ENCODE assay signal across 18 cellular contexts in the genomic region with DNA sequence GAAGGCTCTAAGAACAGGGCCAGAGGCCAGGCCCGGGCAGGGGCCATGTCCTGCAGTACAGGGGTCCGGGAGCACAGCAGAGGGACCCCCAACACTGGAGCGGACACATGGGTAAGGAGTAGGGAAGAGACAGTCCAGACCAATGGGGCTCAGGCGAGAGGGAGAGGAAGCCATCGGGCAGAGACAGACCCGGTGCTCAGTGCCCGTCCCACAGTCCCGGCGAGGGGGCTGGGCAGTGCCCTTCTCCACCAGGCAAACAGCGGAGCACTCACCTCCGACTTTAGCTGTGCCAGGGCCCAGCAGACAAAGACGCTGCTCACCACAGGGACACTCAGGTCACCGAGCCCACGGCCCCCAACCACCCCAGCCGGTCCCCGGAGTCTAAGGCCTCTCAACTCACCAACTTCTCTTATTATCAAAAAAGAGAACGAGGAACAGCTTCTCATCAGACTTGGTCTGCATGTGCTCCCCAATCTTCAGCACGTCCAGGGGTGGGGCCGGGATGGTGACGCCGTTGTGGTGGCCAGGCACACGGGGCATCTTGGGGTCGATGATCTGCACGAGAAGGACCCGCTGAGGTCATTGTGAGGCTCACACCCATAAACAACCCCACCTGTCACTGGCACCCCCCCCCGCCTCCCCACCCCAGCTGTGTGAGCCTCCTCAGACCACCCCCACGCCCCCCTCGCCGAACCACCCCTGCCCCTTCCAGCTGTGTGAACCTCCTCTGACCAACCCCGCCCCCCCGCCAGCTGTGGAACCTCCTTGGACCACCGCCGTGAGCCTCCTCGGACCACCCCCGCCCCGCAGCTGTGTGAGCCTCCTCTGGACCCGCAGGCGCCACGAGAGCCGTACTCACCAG.
"Had no signal": no experiment of that assay in that cellular context is flagged by ENCODE, and none has a peak within 500 bp of the region (broad histone marks: within the 10 kb centered on the region; RNA-seq: fewer than 3 reads in every experiment).

No MANE protein-coding gene starts in this region.

- H3K4me3 Mint-ChIP-seq: nephron progenitor cell; stimulated activated naive CD8-positive, alpha-beta T cell treated with anti-CD3 and anti-CD28 coated beads, Interleukin-15, Interleukin-2, amounts not matched to agents 100 ng/mL and 50 ng/mL, for 24 hours had no signal

- H3K27ac ChIP-seq: colonic mucosa, esophagus squamous epithelium, hepatocyte, neutrophil, testis, tibial nerve had no signal

- DNase-seq: cerebellar nuclear complex; colonic mucosa; dermis blood vessel endothelial cell; esophagus squamous epithelium; foreskin fibroblast; head of caudate nucleus; kidney glomerular epithelial cell; mammary epithelial cell; naive thymus-derived CD4-positive, alpha-beta T cell; nephron progenitor cell; small intestine; stimulated activated CD4-positive, alpha-beta T cell treated with anti-CD3 and anti-CD28 coated beads, Interleukin-12 subunit alpha, Interleukin-12 subunit beta, amount 100 ng/mL, for 4 hours; testis had no signal

- H3K27me3 ChIP-seq: colonic mucosa, esophagus squamous epithelium, hepatocyte, testis, tibial nerve had no signal

- H3K4me3 ChIP-seq: colonic mucosa, esophagus squamous epithelium, hepatocyte, testis, tibial nerve had no signal

- H3K27me3 Mint-ChIP-seq: naive thymus-derived CD4-positive, alpha-beta T cell; stimulated activated naive CD8-positive, alpha-beta T cell treated with anti-CD3 and anti-CD28 coated beads, Interleukin-15, Interleukin-2, amounts not matched to agents 100 ng/mL and 50 ng/mL, for 24 hours had no signal

- H3K9me3 ChIP-seq: colonic mucosa, esophagus squamous epithelium, neutrophil, testis, tibial nerve had no signal

- ATAC-seq: left lobe of liver; naive thymus-derived CD4-positive, alpha-beta T cell had no signal

- H3K9me3 Mint-ChIP-seq: naive thymus-derived CD4-positive, alpha-beta T cell; nephron progenitor cell; stimulated activated naive CD8-positive, alpha-beta T cell treated with anti-CD3 and anti-CD28 coated beads, Interleukin-15, Interleukin-2, amounts not matched to agents 100 ng/mL and 50 ng/mL, for 24 hours had no signal

- H2AFZ ChIP-seq: hepatocyte had no signal

- H3K4me1 ChIP-seq: colonic mucosa had no signal

- FAIRE-seq: small intestine had no signal

- H3K4me2 ChIP-seq: hepatocyte had no signal

- H3K27ac Mint-ChIP-seq: nephron progenitor cell; stimulated activated naive CD8-positive, alpha-beta T cell treated with anti-CD3 and anti-CD28 coated beads, Interleukin-15, Interleukin-2, amounts not matched to agents 100 ng/mL and 50 ng/mL, for 24 hours had no signal
